Comparison of ENCODE assay signal across 8 cellular contexts in genomic region chr12:64618953-64619590, GRCh38. TPM values are rescaled to one million over a fixed set of nuclear protein-coding genes. Genes with fewer than 3 reads are reported as not detected.
DNase-seq lines count a peak whose midpoint lies in the region; ATAC-seq and TF ChIP-seq lines count a peak whose summit lies in the region.

No MANE protein-coding gene starts in this region.

- peaks cover 9% of the 10 kb centered on the region for H3K4me1 Mint-ChIP-seq in MCF 10A (ENCODE audit: insufficient read depth, unreplicated experiment)

- no peaks in the 10 kb centered on the region for H4K20me1 ChIP-seq in PC-9 (ENCODE audit: insufficient read depth)

- no peak overlapping the region for H3K4me3 ChIP-seq in breast epithelium
- H3K4me3 ChIP-seq in PC-9, result no peak overlapping the region
- H3K4me3 ChIP-seq in fibroblast of mammary gland (ENCODE audit: control insufficient read depth, low read depth, low read length), result no peak overlapping the region
- no peak overlapping the region for H3K4me3 ChIP-seq in suprapubic skin

- H3K4me1 ChIP-seq in breast epithelium (peaks cover 0 to 7% of the 10 kb centered on the region in 2 donors), PC-9 (replicated peaks; ENCODE audit: insufficient read depth) (peaks cover 39% of the 10 kb centered on the region), suprapubic skin (peaks cover 25% of the 10 kb centered on the region)

- intact Hi-C loops in MCF 10A (cut with micrococcal nuclease) (no loop called here), breast epithelium (cut with DNase I; ENCODE audit: low total_unique reads) (loop anchor here (10.0 kb wide), 1 partner anchor 64 kb away; no protein-coding TSS in a partner anchor), PC-9 (cut with micrococcal nuclease; ENCODE audit: unreplicated experiment) (no loop called here)

- TF ChIP-seq CTCF in MCF 10A (IDR thresholded peaks at IDR 0.05; ENCODE audit: unreplicated experiment) (no peak), breast epithelium (IDR thresholded peaks at IDR 0.05) (no peak), PC-9 (conservative IDR thresholded peaks at IDR 0.05) (no peak), fibroblast of mammary gland (conservative IDR thresholded peaks at IDR 0.05; ENCODE audit: control insufficient read depth, insufficient read depth, low read depth, low read length) (no peak), suprapubic skin (IDR thresholded peaks at IDR 0.05) (no peak)

- no peak overlapping the region for H3K4me3 Mint-ChIP-seq in MCF 10A (ENCODE audit: unreplicated experiment)

- no peaks in the 10 kb centered on the region for H3K9me3 ChIP-seq in breast epithelium
- H3K9me3 ChIP-seq in PC-9 (ENCODE audit: insufficient read depth, low read depth), result no peaks in the 10 kb centered on the region
- H3K9me3 ChIP-seq in suprapubic skin, result no peaks in the 10 kb centered on the region

- ATAC-seq in HG02885 (IDR thresholded peaks at IDR 0.05; ENCODE audit: poor library complexity, unreplicated experiment), result peak; percentile 49

- 66% methylated on average over 3 of the region's 3 CpGs for WGBS in suprapubic skin

- TF ChIP-seq EP300 in suprapubic skin (IDR thresholded peaks at IDR 0.05), result no peak

- CTCF ChIA-PET in MCF 10A (lab: Yijun Ruan, JAX), result interaction anchor here (1.0 to 1.3 kb wide), 2 partner anchors 70 to 79 kb away, joined by 3 read pairs; no protein-coding TSS in a partner anchor
- CTCF ChIA-PET in PC-9 (lab: Charles Lee), result no interaction called here

- BruUV-seq in MCF 10A (replicated peaks; lab: Mats Ljungman, UMichigan) (no TSS peak), PC-9 (replicated peaks; lab: Mats Ljungman, UMichigan) (no TSS peak)

- no peak overlapping the region for H3K27ac Mint-ChIP-seq in MCF 10A (ENCODE audit: low read depth, unreplicated experiment)

- H3K79me2 ChIP-seq in PC-9 (ENCODE audit: low read depth), result peaks cover 97% of the 10 kb centered on the region

- H3K27me3 Mint-ChIP-seq in MCF 10A (ENCODE audit: insufficient read depth, unreplicated experiment), result no peaks in the 10 kb centered on the region

- peak overlapping the region; percentile 5; the same call in 1 of the 2 replicates for H3K4me2 ChIP-seq in PC-9

- H2AFZ ChIP-seq in PC-9, result no peak overlapping the region

- H3K9me2 ChIP-seq in PC-9 (ENCODE audit: insufficient read depth), result no peaks in the 10 kb centered on the region

- no peaks in the 10 kb centered on the region for H3K27me3 ChIP-seq in breast epithelium
- H3K27me3 ChIP-seq in PC-9 (ENCODE audit: insufficient read depth, low read depth), result no peaks in the 10 kb centered on the region
- no peaks in the 10 kb centered on the region for H3K27me3 ChIP-seq in suprapubic skin

- DNase-seq in MCF 10A (ENCODE audit: unreplicated experiment), result peak; percentile 77
- no peak for DNase-seq in breast epithelium (ENCODE audit: low spot score in 2 of 2)
- DNase-seq in PC-9, result peak in 1 of 2 experiments; percentile 64
- peak; percentile 65 for DNase-seq in fibroblast of mammary gland (ENCODE audit: low read depth)
- DNase-seq in suprapubic skin (ENCODE audit: low spot score in 2 of 2), result no peak
- DNase-seq in NCI-H1092 (lab: John Stamatoyannopoulos, UW), result no peak
- DNase-seq in GM19240 (ENCODE audit: insufficient read length, low spot score), result no peak

- H3F3A ChIP-seq in PC-9 (ENCODE audit: insufficient read depth, low read depth), result peaks cover 8% of the 10 kb centered on the region

- POLR2A ChIA-PET in MCF 10A (lab: Yijun Ruan, JAX), result interaction anchor here (1.2 to 4.6 kb wide), 2 partner anchors 9 to 45 kb away, joined by 3 to 37 read pairs; partner anchors contain the start of gene RASSF3
- POLR2A ChIA-PET in PC-9 (lab: Charles Lee; ENCODE audit: unreplicated experiment), result interaction anchor here (0.7 kb wide), 1 partner anchor 73 kb away, joined by 3 read pairs; no protein-coding TSS in a partner anchor

- H3K36me3 Mint-ChIP-seq in MCF 10A (ENCODE audit: insufficient read depth, unreplicated experiment), result peaks cover 13% of the 10 kb centered on the region

- no peaks in the 10 kb centered on the region for H3K36me3 ChIP-seq in breast epithelium
- H3K36me3 ChIP-seq in PC-9 (ENCODE audit: low read depth), result no peaks in the 10 kb centered on the region
- H3K36me3 ChIP-seq in suprapubic skin, result no peaks in the 10 kb centered on the region

- H3K27ac ChIP-seq in breast epithelium, result no peak overlapping the region
- H3K27ac ChIP-seq in PC-9, result no peak overlapping the region
- peak overlapping the region; percentile 31 for H3K27ac ChIP-seq in suprapubic skin

- H3K9me3 Mint-ChIP-seq in MCF 10A (ENCODE audit: unreplicated experiment), result no peaks in the 10 kb centered on the region

- TF ChIP-seq POLR2A in breast epithelium (IDR thresholded peaks at IDR 0.05) (no peak), suprapubic skin (IDR thresholded peaks at IDR 0.05) (no peak)

RNA-seq across cellular contexts. Expression of gene RASSF3, which starts 8.8 kb away (rescaled TPM):
- total RNA-seq in MCF 10A (2022) (30.5 and 30.6 TPM in 2 replicates), breast epithelium (10 to 100 TPM; 23.4 to 28.4 (median 24.6) TPM), PC-9 (2021) (32.4 and 38.9 TPM in 2 replicates), suprapubic skin (10 to 100 TPM in 3 of 4 donors, 1 to 10 TPM in 1; 9.1 to 16.1 (median 11.2) TPM)

Comparison
In these comparisons a context has a peak if more than half of its experiments do, and no peak if none do; other contexts are left out.
1. DNase-seq: peak in MCF 10A (single experiment) and fibroblast of mammary gland (single experiment); none in breast epithelium (0 of 2), suprapubic skin (0 of 2), NCI-H1092 (single experiment) and GM19240 (single experiment).